26 cellular contexts compared by ENCODE assay signal in genomic region chr18:38445485-38446145, GRCh38.
DNase-seq lines count a peak whose midpoint lies in the region; ATAC-seq, FAIRE-seq and TF ChIP-seq lines count a peak whose summit lies in the region.
"Had no signal": no experiment of that assay in that cellular context is flagged by ENCODE, and none has a peak within 500 bp of the region (broad histone marks: within the 10 kb centered on the region; RNA-seq: fewer than 3 reads in every experiment).

No MANE protein-coding gene starts in this region.

- no peak overlapping the region for H3K9ac ChIP-seq in mammary epithelial cell (ENCODE audit: insufficient read depth, low read length)

- no peak for FAIRE-seq in bronchial epithelial cell (lab: Jason Lieb, UNC)
- FAIRE-seq: GM12891, HepG2 had no signal

- POLR2A ChIA-PET in MCF 10A (lab: Yijun Ruan, JAX) = no interaction called here

- WGBS in mammary epithelial cell (ENCODE audit: low coverage, missing lambda C conversion rate) = 58% methylated on average over 2 of the region's 2 CpGs
- 87 to 100% methylated on average over 1 to 2 of the region's 2 CpGs for WGBS in transverse colon (ENCODE audit: low coverage in 1 of 2), 2 donors

- intact Hi-C loops in mammary epithelial cell (cut with micrococcal nuclease) (no loop called here), MCF 10A (cut with micrococcal nuclease) (no loop called here), transverse colon (cut with DNase I; ENCODE audit: low total_unique reads) (no loop called here)

- dilution Hi-C loops in mammary epithelial cell (cut with HindIII; ENCODE audit: low sequenced_read_pairs) = no loop called here

- H3K4me1 ChIP-seq in mammary epithelial cell (ENCODE audit: insufficient read depth, low read length) (no peaks in the 10 kb centered on the region), transverse colon (no peaks in the 10 kb centered on the region), GM23338 (ENCODE audit: insufficient read depth) (peaks cover 8% of the 10 kb centered on the region; the same call in 1 of the 2 replicates)
- H3K4me1 ChIP-seq: Peyer's patch had no signal

- no peak for TF ChIP-seq EP300 in transverse colon (IDR thresholded peaks at IDR 0.05; ENCODE audit: low read depth)

- H4K20me1 ChIP-seq in mammary epithelial cell (ENCODE audit: insufficient read depth, low read length) = no peaks in the 10 kb centered on the region
- no peaks in the 10 kb centered on the region for H4K20me1 ChIP-seq in GM23338 (replicated peaks; ENCODE audit: insufficient read depth)

- no peak for ATAC-seq in HG02852 (IDR thresholded peaks at IDR 0.05; ENCODE audit: unreplicated experiment)
- no peak for ATAC-seq in GM23338
- ATAC-seq: HepG2 had no signal

- peaks cover 6% of the 10 kb centered on the region for H3K9me3 Mint-ChIP-seq in MCF 10A (ENCODE audit: unreplicated experiment)
- H3K9me3 Mint-ChIP-seq in nephron = no peaks in the 10 kb centered on the region
- no peaks in the 10 kb centered on the region for H3K9me3 Mint-ChIP-seq in GM23338
- H3K9me3 Mint-ChIP-seq: CD4-positive, alpha-beta T cell had no signal

- BruUV-seq in mammary epithelial cell (replicated peaks; lab: Mats Ljungman, UMichigan) (no TSS peak), MCF 10A (replicated peaks; lab: Mats Ljungman, UMichigan) (no TSS peak)

- in situ Hi-C loops in mammary epithelial cell (cut with MboI; ENCODE audit: low sequenced_read_pairs in 2 of 2) (no loop called here), transverse colon (cut with MboI; ENCODE audit: low pct_ligation_motif_present in 1 of 4, low pct_unique_long_range_greater_than_20kb in 1 of 4, low sequenced_read_pairs in 3 of 4) (no loop called here)

- no peaks in the 10 kb centered on the region for H3F3A ChIP-seq in GM23338 (replicated peaks; ENCODE audit: low read depth)

- H3K9me3 ChIP-seq in mammary epithelial cell (replicated peaks; ENCODE audit: insufficient read depth, low read length) (peaks cover 2% of the 10 kb centered on the region), transverse colon (no peaks in the 10 kb centered on the region)
- H3K9me3 ChIP-seq: Peyer's patch had no signal

- H3K4me2 ChIP-seq in mammary epithelial cell (ENCODE audit: insufficient read depth, low read depth, low read length) (no peak overlapping the region), GM23338 (no peak overlapping the region)

- H3K9me2 ChIP-seq in GM23338 (ENCODE audit: insufficient read depth) = no peaks in the 10 kb centered on the region

- H3K27ac Mint-ChIP-seq in MCF 10A (ENCODE audit: low read depth, unreplicated experiment) (no peak overlapping the region), nephron (peak overlapping the region; percentile 33 to 59 (median 55)), GM23338 (no peak overlapping the region)
- H3K27ac Mint-ChIP-seq: CD4-positive, alpha-beta T cell had no signal

- no peak overlapping the region for H3K4me3 ChIP-seq in mammary epithelial cell (replicated peaks in 1 of 3; ENCODE audit: insufficient read depth in 1 of 3, low read depth in 2 of 3, low read length in 3 of 3)
- H3K4me3 ChIP-seq in bronchial epithelial cell (ENCODE audit: low read depth, low read length) = no peak overlapping the region
- H3K4me3 ChIP-seq in transverse colon = no peak overlapping the region
- H3K4me3 ChIP-seq in GM23338 = no peak overlapping the region
- H3K4me3 ChIP-seq: Peyer's patch had no signal

- H3K4me3 Mint-ChIP-seq in MCF 10A (ENCODE audit: unreplicated experiment) = no peak overlapping the region
- no peak overlapping the region for H3K4me3 Mint-ChIP-seq in nephron
- H3K4me3 Mint-ChIP-seq in GM23338 = no peak overlapping the region
- H3K4me3 Mint-ChIP-seq: CD4-positive, alpha-beta T cell had no signal

- H3K27me3 Mint-ChIP-seq in MCF 10A (ENCODE audit: insufficient read depth, unreplicated experiment) = no peaks in the 10 kb centered on the region
- H3K27me3 Mint-ChIP-seq in nephron (ENCODE audit: low read depth) = no peaks in the 10 kb centered on the region
- no peaks in the 10 kb centered on the region for H3K27me3 Mint-ChIP-seq in GM23338 (ENCODE audit: insufficient read depth, low read depth, poor library complexity)
- H3K27me3 Mint-ChIP-seq: CD4-positive, alpha-beta T cell had no signal

- H3K27me3 ChIP-seq in mammary epithelial cell (ENCODE audit: insufficient read depth, low read length) (no peaks in the 10 kb centered on the region), bronchial epithelial cell (ENCODE audit: control insufficient read depth, insufficient read depth, low read length) (no peaks in the 10 kb centered on the region), transverse colon (no peaks in the 10 kb centered on the region), GM23338 (ENCODE audit: insufficient read depth) (no peaks in the 10 kb centered on the region)
- H3K27me3 ChIP-seq: Peyer's patch had no signal

- H3K36me3 Mint-ChIP-seq in MCF 10A (ENCODE audit: insufficient read depth, unreplicated experiment) = no peaks in the 10 kb centered on the region
- no peaks in the 10 kb centered on the region for H3K36me3 Mint-ChIP-seq in nephron (ENCODE audit: low read depth)
- no peaks in the 10 kb centered on the region for H3K36me3 Mint-ChIP-seq in GM23338 (ENCODE audit: low read depth)

- H2AFZ ChIP-seq in mammary epithelial cell (ENCODE audit: low read depth, low read length) (no peak overlapping the region), GM23338 (no peak overlapping the region)

- H3K36me3 ChIP-seq in mammary epithelial cell (ENCODE audit: insufficient read depth, low read length) (no peaks in the 10 kb centered on the region), bronchial epithelial cell (ENCODE audit: control insufficient read depth, insufficient read depth, low read length) (no peaks in the 10 kb centered on the region), transverse colon (no peaks in the 10 kb centered on the region), GM23338 (ENCODE audit: insufficient read depth) (no peaks in the 10 kb centered on the region)
- H3K36me3 ChIP-seq: Peyer's patch had no signal

- no peaks in the 10 kb centered on the region for H3K4me1 Mint-ChIP-seq in MCF 10A (ENCODE audit: insufficient read depth, unreplicated experiment)
- peaks cover 3% of the 10 kb centered on the region for H3K4me1 Mint-ChIP-seq in nephron
- H3K4me1 Mint-ChIP-seq in GM23338 = peaks cover 17% of the 10 kb centered on the region

- H3K27ac ChIP-seq in mammary epithelial cell (ENCODE audit: insufficient read depth, low read depth, low read length) (no peak overlapping the region), transverse colon (no peak overlapping the region), GM23338 (ENCODE audit: low read depth) (no peak overlapping the region)
- H3K27ac ChIP-seq: Peyer's patch had no signal

- TF ChIP-seq CTCF in mammary epithelial cell (conservative IDR thresholded peaks at IDR 0.05 in 1 of 2, IDR thresholded peaks at IDR 0.05 in 1 of 2; ENCODE audit: extremely low read depth in 1 of 2, insufficient read depth in 1 of 2, low read depth in 1 of 2, low read length in 2 of 2) (no peak), MCF 10A (IDR thresholded peaks at IDR 0.05; ENCODE audit: unreplicated experiment) (no peak), bronchial epithelial cell (IDR thresholded peaks at IDR 0.05; ENCODE audit: insufficient read depth, low read length, severe bottlenecking) (no peak), nephron (IDR thresholded peaks at IDR 0.05; ENCODE audit: unreplicated experiment in 3 of 3) (no peak), transverse colon (IDR thresholded peaks at IDR 0.05) (no peak), GM23338 (conservative IDR thresholded peaks at IDR 0.05; ENCODE audit: low read depth in 2 of 2) (no peak)

- TF ChIP-seq POLR2A in transverse colon (IDR thresholded peaks at IDR 0.05) = no peak

- CTCF ChIA-PET in mammary epithelial cell (lab: Charles Lee; ENCODE audit: low non-redundant PET) = no interaction called here
- CTCF ChIA-PET in MCF 10A (lab: Yijun Ruan, JAX) = interaction anchor here (0.5 kb wide), 1 partner anchor 1563 kb away, joined by 3 read pairs; no protein-coding TSS in a partner anchor

- H3K79me2 ChIP-seq in mammary epithelial cell (ENCODE audit: insufficient read depth, low read length) = no peaks in the 10 kb centered on the region
- no peaks in the 10 kb centered on the region for H3K79me2 ChIP-seq in GM23338 (replicated peaks; ENCODE audit: insufficient read depth)

- DNase-seq in mammary epithelial cell (peak; percentile 3), MCF 10A (ENCODE audit: unreplicated experiment) (no peak), bronchial epithelial cell (ENCODE audit: low read depth) (peak; percentile 51), transverse colon (no peak), GM23338 (ENCODE audit: low spot score) (no peak)
- DNase-seq: 8988T; ACHN; CD4-positive, alpha-beta T cell; DMS 273 treated with DMSO at 0.1 percent for 48 hours; DMS79; EL; GF-D8; GOT3; HCEC 1CT; Karpas-422; NCI-H1092 treated with DMSO at 0.1 percent for 48 hours; NCI-H1436; NCI-H1930; NCI-H2107; NCI-H526 treated with DMSO at 0.1 percent for 48 hours; Peyer's patch; SHP77 treated with DMSO at 0.1 percent for 48 hours had no signal

TF ChIP-seq in GM23338, 12 proteins besides CTCF, POLR2A, EP300 and RAD21 (continues in another document):
- TF ChIP-seq EZH2 (IDR thresholded peaks at IDR 0.05; ENCODE audit: low read depth, unreplicated experiment) = no peak
- TF ChIP-seq POLR2AphosphoS5 (IDR thresholded peaks at IDR 0.05; ENCODE audit: low read depth) = no peak
- no peak for TF ChIP-seq CREB1 (CRISPR knock-in tag; IDR thresholded peaks at IDR 0.05; ENCODE audit: low read depth)
- TF ChIP-seq JUNB (IDR thresholded peaks at IDR 0.05; ENCODE audit: unreplicated experiment) = no peak
- TF ChIP-seq NANOG (IDR thresholded peaks at IDR 0.05; ENCODE audit: borderline replicate concordance) = no peak

Comparison
In these comparisons a context has a peak if more than half of its experiments do, and no peak if none do; other contexts are left out.
1. DNase-seq: peak in mammary epithelial cell (single experiment) and bronchial epithelial cell (single experiment); none in MCF 10A (single experiment), transverse colon (single experiment) and GM23338 (single experiment).
2. H3K27ac Mint-ChIP-seq: peak in nephron (3 of 3); none in MCF 10A (single experiment) and GM23338 (single experiment).